ENCODE assay signal across 22 cellular contexts in genomic region chr10:7196284-7196683, GRCh38.
DNase-seq lines count a peak whose midpoint lies in the region; ATAC-seq and TF ChIP-seq lines count a peak whose summit lies in the region.
"Had no signal": no experiment of that assay in that cellular context is flagged by ENCODE, and none has a peak within 500 bp of the region (broad histone marks: within the 10 kb centered on the region; RNA-seq: fewer than 3 reads in every experiment).

No MANE protein-coding gene starts in this region.

- H3K79me1 ChIP-seq in H9 (ENCODE audit: insufficient read depth, low read depth, low read length, poor library complexity, severe bottlenecking) = no peaks in the 10 kb centered on the region

- no peak for TF ChIP-seq CTCF in H9 (conservative IDR thresholded peaks at IDR 0.05)
- no peak for TF ChIP-seq CTCF in left ventricle myocardium inferior (IDR thresholded peaks at IDR 0.05; ENCODE audit: borderline replicate concordance)

- H3K27me3 Mint-ChIP-seq in activated naive CD4-positive, alpha-beta T cell treated with anti-CD3 and anti-CD28 coated beads, Interleukin-2, amount 50 U/mL, for 24 hours = no peaks in the 10 kb centered on the region
- no peaks in the 10 kb centered on the region; the same call in 1 of the 2 replicates for H3K27me3 Mint-ChIP-seq in H9 (ENCODE audit: low read depth)
- no peaks in the 10 kb centered on the region for H3K27me3 Mint-ChIP-seq in stimulated activated naive CD8-positive, alpha-beta T cell treated with anti-CD3 and anti-CD28 coated beads, Interleukin-15, amount 100 ng/mL, for 72 hours

- intact Hi-C loops in left ventricle myocardium inferior (cut with micrococcal nuclease) = no loop called here

- no peak overlapping the region for H2AK5ac ChIP-seq in H9 (ENCODE audit: insufficient read length, low read length)

- no peak overlapping the region for H2AFZ ChIP-seq in H9 (ENCODE audit: low read length)

- H3T11ph ChIP-seq in H9 (ENCODE audit: low read length) = no peak overlapping the region

- ATAC-seq in stimulated activated naive CD8-positive, alpha-beta T cell treated with anti-CD3 and anti-CD28 coated beads, Interleukin-15, amount 100 ng/mL, for 72 hours = no peak
- no peak for ATAC-seq in GM21447 (IDR thresholded peaks at IDR 0.05; ENCODE audit: unreplicated experiment)
- ATAC-seq in GM19351 (IDR thresholded peaks at IDR 0.05; ENCODE audit: unreplicated experiment) = no peak
- ATAC-seq: activated CD4-positive, CD25-positive, alpha-beta regulatory T cell treated with anti-CD3 and anti-CD28 coated beads, Interleukin-2, amount 50 U/mL, for 24 hours; activated T-cell treated with anti-CD3 and anti-CD28 coated beads, Interleukin-2, amount 50 U/mL, for 4 hours; gastroesophageal sphincter; left lobe of liver had no signal

- no peak overlapping the region for H2BK120ac ChIP-seq in H9 (ENCODE audit: low read depth, low read length, poor library complexity, severe bottlenecking)

- no peak for DNase-seq in activated naive CD4-positive, alpha-beta T cell treated with Interleukin-2 at 50 U/mL for 16 hours
- no peak for DNase-seq in H9
- DNase-seq in left ventricle myocardium inferior = no peak
- DNase-seq in stimulated activated naive CD8-positive, alpha-beta T cell treated with anti-CD3 and anti-CD28 coated beads, Interleukin-15, amount 100 ng/mL, for 72 hours = no peak
- DNase-seq: ACHN; activated gamma-delta T cell treated with Interleukin-2 at 50 U/mL for 16 hours; activated T-cell treated with anti-CD3 and anti-CD28 coated beads, Interleukin-2, amount 50 U/mL, for 4 hours; anterior cingulate cortex; hypothalamus; NCI-H1417; NCI-H2029 treated with DMSO at 0.1 percent for 48 hours; NCI-H526 treated with DMSO at 0.1 percent for 48 hours; SHP77 treated with DMSO at 0.1 percent for 48 hours; tibial artery had no signal

- H2BK20ac ChIP-seq in H9 (ENCODE audit: low read depth, low read length, poor library complexity, severe bottlenecking) = no peak overlapping the region

- H3K18ac ChIP-seq in H9 (ENCODE audit: insufficient read length, low read depth, low read length) = no peak overlapping the region

- H3K9me3 ChIP-seq in H9 (ENCODE audit: control insufficient read depth, low read depth, low read length) (no peaks in the 10 kb centered on the region), left ventricle myocardium inferior (replicated peaks) (peaks cover 12% of the 10 kb centered on the region)
- H3K9me3 ChIP-seq: HAP-1, tibial artery had no signal

- no peak overlapping the region for H2BK12ac ChIP-seq in H9 (ENCODE audit: insufficient read length, low read depth, low read length)

- H4K8ac ChIP-seq in H9 (replicated peaks; ENCODE audit: insufficient read length, low read depth, low read length) = no peak overlapping the region

- peaks cover 95% of the 10 kb centered on the region for H3K36me3 ChIP-seq in left ventricle myocardium inferior
- H3K36me3 ChIP-seq: cardiac muscle cell had no signal

- no peak overlapping the region for H3K4ac ChIP-seq in H9 (ENCODE audit: low read depth, low read length)

- no peak overlapping the region for H2BK15ac ChIP-seq in H9 (ENCODE audit: low read depth, low read length)

- no peak overlapping the region for H3K9ac ChIP-seq in H9 (ENCODE audit: extremely low read depth, insufficient read length, low read length)

- no peaks in the 10 kb centered on the region for H3K79me2 ChIP-seq in H9 (ENCODE audit: insufficient read depth, low read length)

- peak overlapping the region; percentile 42 for H4K5ac ChIP-seq in H9 (ENCODE audit: insufficient read length, low read depth, low read length)

- no peak overlapping the region for H3K23ac ChIP-seq in H9 (ENCODE audit: insufficient read length, low read depth, low read length)

- no peaks in the 10 kb centered on the region for H3K27me3 ChIP-seq in H9 (ENCODE audit: insufficient read depth, low read length)
- H3K27me3 ChIP-seq in left ventricle myocardium inferior (ENCODE audit: low read depth) = no peaks in the 10 kb centered on the region
- H3K27me3 ChIP-seq: cardiac muscle cell, gastroesophageal sphincter, tibial artery had no signal

- no peak overlapping the region for H3K4me3 ChIP-seq in left ventricle myocardium inferior
- H3K4me3 ChIP-seq: cardiac muscle cell, gastroesophageal sphincter, HAP-1, tibial artery had no signal

- no peaks in the 10 kb centered on the region for H4K20me1 ChIP-seq in H9 (ENCODE audit: control insufficient read depth, insufficient read depth, insufficient read length)

- no peak overlapping the region for H3K56ac ChIP-seq in H9 (ENCODE audit: insufficient read length, low read depth, low read length)

- no peak overlapping the region for H3K4me2 ChIP-seq in H9 (ENCODE audit: insufficient read depth, insufficient read length, low read length)

- H3K4me3 Mint-ChIP-seq in activated naive CD4-positive, alpha-beta T cell treated with anti-CD3 and anti-CD28 coated beads, Interleukin-2, amount 50 U/mL, for 24 hours = no peak overlapping the region
- no peak overlapping the region for H3K4me3 Mint-ChIP-seq in H9
- no peak overlapping the region for H3K4me3 Mint-ChIP-seq in stimulated activated naive CD8-positive, alpha-beta T cell treated with anti-CD3 and anti-CD28 coated beads, Interleukin-15, amount 100 ng/mL, for 72 hours
- H3K4me3 Mint-ChIP-seq: activated T-cell treated with anti-CD3 and anti-CD28 coated beads, Interleukin-2, amount 50 U/mL, for 4 hours had no signal

- H3K4me1 ChIP-seq in H9 (ENCODE audit: insufficient read depth, low read length) (no peaks in the 10 kb centered on the region), left ventricle myocardium inferior (peaks cover 24% of the 10 kb centered on the region)
- H3K4me1 ChIP-seq: gastroesophageal sphincter, tibial artery had no signal

- peaks cover 4% of the 10 kb centered on the region for H3K9me3 Mint-ChIP-seq in activated naive CD4-positive, alpha-beta T cell treated with anti-CD3 and anti-CD28 coated beads, Interleukin-2, amount 50 U/mL, for 24 hours
- H3K9me3 Mint-ChIP-seq in H9 = peaks cover 5 to 6% of the 10 kb centered on the region in 2 experiments; a peak in 3 of 5 replicates
- H3K9me3 Mint-ChIP-seq in stimulated activated naive CD8-positive, alpha-beta T cell treated with anti-CD3 and anti-CD28 coated beads, Interleukin-15, amount 100 ng/mL, for 72 hours = peaks cover 33 to 36% of the 10 kb centered on the region in 2 donors

- H3K27ac ChIP-seq in H9 (ENCODE audit: insufficient read length, low read depth, low read length) (no peak overlapping the region), left ventricle myocardium inferior (replicated peaks) (peak overlapping the region; percentile 52)
- H3K27ac ChIP-seq: cardiac muscle cell, gastroesophageal sphincter, tibial artery had no signal

- H4K91ac ChIP-seq in H9 (ENCODE audit: insufficient read length, low read depth, low read length) = no peak overlapping the region

- no peaks in the 10 kb centered on the region for H3K23me2 ChIP-seq in H9 (ENCODE audit: insufficient read length, low read depth, low read length, poor library complexity, severe bottlenecking)

- peaks cover 41% of the 10 kb centered on the region for H3K36me3 Mint-ChIP-seq in activated naive CD4-positive, alpha-beta T cell treated with anti-CD3 and anti-CD28 coated beads, Interleukin-2, amount 50 U/mL, for 24 hours
- H3K36me3 Mint-ChIP-seq in H9 (ENCODE audit: insufficient read depth in 1 of 3, low read depth in 3 of 3) = peaks cover 16 to 38% (median 31%) of the 10 kb centered on the region in 3 experiments

- peaks cover 71% of the 10 kb centered on the region for H3K4me1 Mint-ChIP-seq in activated naive CD4-positive, alpha-beta T cell treated with anti-CD3 and anti-CD28 coated beads, Interleukin-2, amount 50 U/mL, for 24 hours
- no peaks in the 10 kb centered on the region for H3K4me1 Mint-ChIP-seq in H9
- peaks cover 70% of the 10 kb centered on the region for H3K4me1 Mint-ChIP-seq in stimulated activated naive CD8-positive, alpha-beta T cell treated with anti-CD3 and anti-CD28 coated beads, Interleukin-15, amount 100 ng/mL, for 72 hours

- H3K14ac ChIP-seq in H9 (ENCODE audit: insufficient read depth, low read length) = no peak overlapping the region

- no peak overlapping the region for H2BK5ac ChIP-seq in H9 (ENCODE audit: insufficient read length, low read length)

- H3K27ac Mint-ChIP-seq in activated naive CD4-positive, alpha-beta T cell treated with anti-CD3 and anti-CD28 coated beads, Interleukin-2, amount 50 U/mL, for 24 hours = peak overlapping the region; percentile 20
- no peak overlapping the region; a peak in 1 of 7 replicates for H3K27ac Mint-ChIP-seq in H9
- H3K27ac Mint-ChIP-seq in stimulated activated naive CD8-positive, alpha-beta T cell treated with anti-CD3 and anti-CD28 coated beads, Interleukin-15, amount 100 ng/mL, for 72 hours = peak overlapping the region; percentile 65 to 69

- no CpG with 5 or more reads among the region's 5 CpGs for WGBS in H9 (ENCODE audit: extremely low coverage, insufficient read length, low lambda C conversion rate)

Comparison
In these comparisons a context has a peak if more than half of its experiments do, and no peak if none do; other contexts are left out.
1. H3K27ac Mint-ChIP-seq: peak in activated naive CD4-positive, alpha-beta T cell treated with anti-CD3 and anti-CD28 coated beads, Interleukin-2, amount 50 U/mL, for 24 hours (single experiment) and stimulated activated naive CD8-positive, alpha-beta T cell treated with anti-CD3 and anti-CD28 coated beads, Interleukin-15, amount 100 ng/mL, for 72 hours (2 of 2); none in H9 (0 of 3).